Comparison of ENCODE assay signal across 2 cellular contexts in genomic region chr1:82875170-82875569, GRCh38.
"Had no signal": no experiment of that assay in that cellular context is flagged by ENCODE, and none has a peak within 500 bp of the region (broad histone marks: within the 10 kb centered on the region; RNA-seq: fewer than 3 reads in every experiment).

No MANE protein-coding gene starts in this region.

- DNase-seq: GDM1, GF-D8 had no signal
